ENCODE assay signal across 1 cellular context in genomic region chr3:50627407-50628051, GRCh38.
TF ChIP-seq lines count a peak whose summit lies in the region.

No MANE protein-coding gene starts in this region.

TF ChIP-seq in HEK293, 187 proteins besides CTCF, POLR2A, EP300 and RAD21 (continued from another document):
- TF ChIP-seq SP7 (tag by site-specific recombination; IDR thresholded peaks at IDR 0.05) (0 out of 2 replicates have a peak, but pooled peaks have one; percentile 28), ZNF350 (tag by site-specific recombination; IDR thresholded peaks at IDR 0.05) (no peak), ZBTB26 (tag by site-specific recombination; optimal IDR thresholded peaks at IDR 0.05) (no peak), GLIS2 (tag by site-specific recombination; IDR thresholded peaks at IDR 0.05) (peak; percentile 53), ZNF785 (tag by site-specific recombination; IDR thresholded peaks at IDR 0.05) (no peak), ZNF324 (tag by site-specific recombination; IDR thresholded peaks at IDR 0.05) (no peak), ZSCAN30 (tag by site-specific recombination; IDR thresholded peaks at IDR 0.05) (no peak), ZNF488 (tag by site-specific recombination; IDR thresholded peaks at IDR 0.05) (no peak), KLF7 (tag by site-specific recombination; IDR thresholded peaks at IDR 0.05; ENCODE audit: borderline replicate concordance) (no peak), ZNF501 (tag by site-specific recombination; IDR thresholded peaks at IDR 0.05) (no peak), ZBTB48 (tag by site-specific recombination; IDR thresholded peaks at IDR 0.05) (peak; percentile 55; the same call in 1 of the 2 replicates), ZNF707 (tag by site-specific recombination; IDR thresholded peaks at IDR 0.05) (no peak), GLIS1 (tag by site-specific recombination; IDR thresholded peaks at IDR 0.05) (peak; percentile 43; the same call in 1 of the 2 replicates)
